22 cellular contexts compared by ENCODE assay signal in genomic region chr7:147136369-147136768, GRCh38.
"Had no signal": no experiment of that assay in that cellular context is flagged by ENCODE, and none has a peak within 500 bp of the region (broad histone marks: within the 10 kb centered on the region; RNA-seq: fewer than 3 reads in every experiment).

No MANE protein-coding gene starts in this region.

- H3K4me3 Mint-ChIP-seq: naive thymus-derived CD8-positive, alpha-beta T cell; nephron progenitor cell; stimulated activated effector memory CD8-positive, alpha-beta T cell treated with anti-CD3 and anti-CD28 coated beads, Interleukin-12 subunit alpha, Interleukin-12 subunit beta, amount 100 ng/mL, for 72 hours; stimulated activated naive CD8-positive, alpha-beta T cell treated with anti-CD3 and anti-CD28 coated beads, Interleukin-15, Interleukin-2, amounts not matched to agents 100 ng/mL and 50 ng/mL, for 24 hours; type B pancreatic cell had no signal

- H3K4me1 Mint-ChIP-seq: naive thymus-derived CD8-positive, alpha-beta T cell; stimulated activated effector memory CD8-positive, alpha-beta T cell treated with anti-CD3 and anti-CD28 coated beads, Interleukin-12 subunit alpha, Interleukin-12 subunit beta, amount 100 ng/mL, for 72 hours had no signal

- H3K27ac Mint-ChIP-seq: naive thymus-derived CD8-positive, alpha-beta T cell; nephron progenitor cell; progenitor cell of endocrine pancreas; stimulated activated effector memory CD8-positive, alpha-beta T cell treated with anti-CD3 and anti-CD28 coated beads, Interleukin-12 subunit alpha, Interleukin-12 subunit beta, amount 100 ng/mL, for 72 hours; stimulated activated naive CD8-positive, alpha-beta T cell treated with anti-CD3 and anti-CD28 coated beads, Interleukin-15, Interleukin-2, amounts not matched to agents 100 ng/mL and 50 ng/mL, for 24 hours; type B pancreatic cell had no signal

- H3K4me3 ChIP-seq: heart right ventricle, hepatocyte, left lung, lung, ovary, right atrium auricular region, right lobe of liver, spleen, suprapubic skin, tibial nerve, vagina had no signal

- H3K9me3 Mint-ChIP-seq: nephron progenitor cell, type B pancreatic cell had no signal

- H3K27me3 Mint-ChIP-seq: naive thymus-derived CD8-positive, alpha-beta T cell; progenitor cell of endocrine pancreas; stimulated activated naive CD8-positive, alpha-beta T cell treated with anti-CD3 and anti-CD28 coated beads, Interleukin-15, Interleukin-2, amounts not matched to agents 100 ng/mL and 50 ng/mL, for 24 hours; type B pancreatic cell had no signal

- DNase-seq: heart right ventricle; kidney glomerular epithelial cell; left cardiac atrium; left lung; naive thymus-derived CD8-positive, alpha-beta T cell; nephron progenitor cell; ovary; right lobe of liver; small intestine; spleen; stimulated activated CD4-positive, alpha-beta T cell treated with anti-CD3 and anti-CD28 coated beads, Interleukin-4, amount 100 ng/mL, for 24 hours; stimulated activated naive CD4-positive, alpha-beta T cell had no signal

- ATAC-seq: left cardiac atrium; left lung; naive thymus-derived CD8-positive, alpha-beta T cell; right lobe of liver; stimulated activated effector memory CD8-positive, alpha-beta T cell treated with anti-CD3 and anti-CD28 coated beads, Interleukin-12 subunit alpha, Interleukin-12 subunit beta, amount 100 ng/mL, for 72 hours had no signal

- H3K36me3 Mint-ChIP-seq: naive thymus-derived CD8-positive, alpha-beta T cell; stimulated activated effector memory CD8-positive, alpha-beta T cell treated with anti-CD3 and anti-CD28 coated beads, Interleukin-12 subunit alpha, Interleukin-12 subunit beta, amount 100 ng/mL, for 72 hours; type B pancreatic cell had no signal
